Comparison of ENCODE assay signal across 18 cellular contexts in the genomic region with DNA sequence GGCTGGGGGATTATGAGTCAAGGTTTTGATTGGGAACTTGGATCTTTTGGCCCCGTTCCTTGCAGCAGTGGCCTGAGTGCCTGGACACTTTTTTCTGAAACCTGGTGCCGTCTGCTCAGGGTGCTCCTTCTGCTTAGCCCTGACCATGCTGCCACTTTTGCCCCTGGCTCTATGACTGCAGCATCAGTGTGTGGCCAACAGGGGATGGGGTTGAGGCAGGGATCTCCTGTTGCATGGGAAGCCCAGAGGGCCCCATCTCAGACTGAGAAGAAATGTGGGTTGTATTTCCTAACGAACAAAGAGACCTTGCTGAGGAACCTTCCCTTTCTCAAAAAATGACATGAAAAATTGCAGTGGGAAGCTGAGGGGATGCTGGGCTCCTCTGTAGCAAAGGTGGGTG. TPM values are rescaled to one million over a fixed set of nuclear protein-coding genes. Genes with fewer than 3 reads are reported as not detected.
DNase-seq lines count a peak whose midpoint lies in the region; ATAC-seq and TF ChIP-seq lines count a peak whose summit lies in the region.
"Had no signal": no experiment of that assay in that cellular context is flagged by ENCODE, and none has a peak within 500 bp of the region (broad histone marks: within the 10 kb centered on the region; RNA-seq: fewer than 3 reads in every experiment).

No MANE protein-coding gene starts in this region.

- no peak overlapping the region for H3K4me3 Mint-ChIP-seq in Caco-2 (ENCODE audit: unreplicated experiment)
- no peak overlapping the region for H3K4me3 Mint-ChIP-seq in H9

- H3K4ac ChIP-seq in H9 (ENCODE audit: low read depth, low read length), result no peak overlapping the region

- H3K4me1 Mint-ChIP-seq in Caco-2 (ENCODE audit: low read depth, unreplicated experiment) (no peaks in the 10 kb centered on the region), H9 (peaks cover 57 to 61% of the 10 kb centered on the region in 2 experiments)

- no peak for ATAC-seq in foreskin keratinocyte
- no peak for ATAC-seq in GM18498 (IDR thresholded peaks at IDR 0.05; ENCODE audit: unreplicated experiment)
- ATAC-seq in HG02571 (IDR thresholded peaks at IDR 0.05; ENCODE audit: unreplicated experiment), result no peak
- ATAC-seq: PC-3 had no signal

- no peak overlapping the region for H2BK120ac ChIP-seq in H9 (ENCODE audit: low read depth, low read length, poor library complexity, severe bottlenecking)

- CTCF ChIA-PET in Caco-2 (lab: Charles Lee), result interaction anchor here (1.3 kb wide), 1 partner anchor 41 kb away, joined by 3 read pairs; no protein-coding TSS in a partner anchor

- H3K56ac ChIP-seq in H9 (ENCODE audit: insufficient read length, low read depth, low read length), result no peak overlapping the region

- H4K91ac ChIP-seq in H9 (ENCODE audit: insufficient read length, low read depth, low read length), result no peak overlapping the region

- TF ChIP-seq CTCF in Caco-2 (IDR thresholded peaks at IDR 0.05; ENCODE audit: insufficient read depth in 1 of 2, low read depth in 1 of 2, low read length in 1 of 2, severe bottlenecking in 1 of 2, unreplicated experiment in 1 of 2) (peak; percentile 18 to 33), H9 (conservative IDR thresholded peaks at IDR 0.05) (peak; percentile 42; the same call in 2 of the 3 replicates), WERI-Rb-1 (IDR thresholded peaks at IDR 0.05; ENCODE audit: low read depth, low read length) (peak; percentile 44), foreskin keratinocyte (conservative IDR thresholded peaks at IDR 0.05) (peak; percentile 32)

- no peaks in the 10 kb centered on the region for H4K20me1 ChIP-seq in H9 (ENCODE audit: control insufficient read depth, insufficient read depth, insufficient read length)

- no peak overlapping the region for H3K4me2 ChIP-seq in H9 (ENCODE audit: insufficient read depth, insufficient read length, low read length)
- H3K4me2 ChIP-seq: A549 had no signal

- H3K79me1 ChIP-seq in H9 (ENCODE audit: insufficient read depth, low read depth, low read length, poor library complexity, severe bottlenecking), result no peaks in the 10 kb centered on the region

- no peaks in the 10 kb centered on the region for H3K36me3 Mint-ChIP-seq in Caco-2 (ENCODE audit: insufficient read depth, unreplicated experiment)
- H3K36me3 Mint-ChIP-seq in H9 (ENCODE audit: insufficient read depth in 1 of 3, low read depth in 3 of 3), result no peaks in the 10 kb centered on the region; a peak in 1 of 7 replicates

- H3K4me1 ChIP-seq in Caco-2 (no peaks in the 10 kb centered on the region), H9 (ENCODE audit: insufficient read depth, low read length) (peaks cover 17% of the 10 kb centered on the region), foreskin keratinocyte (no peaks in the 10 kb centered on the region)
- H3K4me1 ChIP-seq: A549, SJSA1 had no signal

- POLR2A ChIA-PET in Caco-2 (lab: Charles Lee), result no interaction called here

- H2BK20ac ChIP-seq in H9 (ENCODE audit: low read depth, low read length, poor library complexity, severe bottlenecking), result no peak overlapping the region

- H4K8ac ChIP-seq in H9 (replicated peaks; ENCODE audit: insufficient read length, low read depth, low read length), result no peak overlapping the region

- H4K5ac ChIP-seq in H9 (ENCODE audit: insufficient read length, low read depth, low read length), result no peak overlapping the region

- peaks cover 4% of the 10 kb centered on the region for H3K23me2 ChIP-seq in H9 (ENCODE audit: insufficient read length, low read depth, low read length, poor library complexity, severe bottlenecking)

- H2AFZ ChIP-seq in H9 (ENCODE audit: low read length), result no peak overlapping the region

- intact Hi-C loops in Caco-2 (cut with micrococcal nuclease; ENCODE audit: unreplicated experiment), result no loop called here

- H2AK5ac ChIP-seq in H9 (ENCODE audit: insufficient read length, low read length), result no peak overlapping the region

- H2BK12ac ChIP-seq in H9 (ENCODE audit: insufficient read length, low read depth, low read length), result no peak overlapping the region

- H3K9ac ChIP-seq in H9 (ENCODE audit: extremely low read depth, insufficient read length, low read length), result no peak overlapping the region

- no peaks in the 10 kb centered on the region for H3K36me3 ChIP-seq in Caco-2 (ENCODE audit: control insufficient read depth, insufficient read depth, low read length)
- no peaks in the 10 kb centered on the region for H3K36me3 ChIP-seq in WERI-Rb-1
- H3K36me3 ChIP-seq: SJSA1 had no signal

- H3K27ac Mint-ChIP-seq in Caco-2 (ENCODE audit: unreplicated experiment) (no peak overlapping the region), H9 (no peak overlapping the region)

- WGBS in H9 (ENCODE audit: extremely low coverage, insufficient read length, low lambda C conversion rate), result no CpG with 5 or more reads among the region's 3 CpGs

- no peak for DNase-seq in Caco-2
- DNase-seq in H9, result no peak
- DNase-seq in WERI-Rb-1, result no peak
- DNase-seq in foreskin keratinocyte, result no peak
- DNase-seq in HT-29 (ENCODE audit: low spot score), result no peak
- no peak for DNase-seq in NCI-H345 (lab: John Stamatoyannopoulos, UW)
- DNase-seq: Calu3, DMS79, Kasumi-1, NCI-H1417 treated with DMSO at 0.1 percent for 48 hours, NCI-H2029, NCI-H524, PC-3, T-helper 1 cell had no signal

- no peak overlapping the region for H3T11ph ChIP-seq in H9 (ENCODE audit: low read length)

- H2BK5ac ChIP-seq in H9 (ENCODE audit: insufficient read length, low read length), result no peak overlapping the region

- H3K27ac ChIP-seq in H9 (ENCODE audit: insufficient read length, low read depth, low read length) (no peak overlapping the region), WERI-Rb-1 (no peak overlapping the region), foreskin keratinocyte (no peak overlapping the region)
- H3K27ac ChIP-seq: A549, SJSA1 had no signal

- H3K23ac ChIP-seq in H9 (ENCODE audit: insufficient read length, low read depth, low read length), result no peak overlapping the region

- H3K9me3 ChIP-seq in Caco-2 (no peaks in the 10 kb centered on the region), H9 (ENCODE audit: control insufficient read depth, low read depth, low read length) (no peaks in the 10 kb centered on the region), WERI-Rb-1 (ENCODE audit: severe bottlenecking) (no peaks in the 10 kb centered on the region)
- H3K9me3 ChIP-seq: A549, SJSA1 had no signal

- H3K9me3 Mint-ChIP-seq in Caco-2 (ENCODE audit: unreplicated experiment), result no peaks in the 10 kb centered on the region
- no peaks in the 10 kb centered on the region for H3K9me3 Mint-ChIP-seq in H9

- H3K14ac ChIP-seq in H9 (ENCODE audit: insufficient read depth, low read length), result no peak overlapping the region

- no peak overlapping the region for H3K18ac ChIP-seq in H9 (ENCODE audit: insufficient read length, low read depth, low read length)

- H3K27me3 Mint-ChIP-seq in Caco-2 (ENCODE audit: insufficient read depth, unreplicated experiment) (peaks cover 50% of the 10 kb centered on the region), H9 (ENCODE audit: low read depth) (peaks cover 41% of the 10 kb centered on the region)

- H2BK15ac ChIP-seq in H9 (ENCODE audit: low read depth, low read length), result no peak overlapping the region

- no peak overlapping the region for H3K4me3 ChIP-seq in Caco-2 (ENCODE audit: low read depth, low read length)
- no peak overlapping the region for H3K4me3 ChIP-seq in WERI-Rb-1 (ENCODE audit: low read depth, low read length)
- H3K4me3 ChIP-seq: A549, SJSA1 had no signal

- no peaks in the 10 kb centered on the region for H3K79me2 ChIP-seq in H9 (ENCODE audit: insufficient read depth, low read length)

- peaks cover 2% of the 10 kb centered on the region for H3K27me3 ChIP-seq in Caco-2 (replicated peaks; ENCODE audit: control insufficient read depth, insufficient read depth, low read length)
- no peaks in the 10 kb centered on the region; the same call in 1 of the 2 replicates for H3K27me3 ChIP-seq in H9 (ENCODE audit: insufficient read depth, low read length)
- no peaks in the 10 kb centered on the region for H3K27me3 ChIP-seq in WERI-Rb-1 (ENCODE audit: insufficient read depth, low read depth, severe bottlenecking)
- H3K27me3 ChIP-seq in foreskin keratinocyte, result peaks cover 66% of the 10 kb centered on the region
- H3K27me3 ChIP-seq: SJSA1 had no signal

- no TSS peak for BruUV-seq in Caco-2 (replicated peaks; lab: Mats Ljungman, UMichigan)

RNA-seq across cellular contexts. Expression of a gene that starts 18.7 kb away (rescaled TPM):
- not detected in 2 replicates for total RNA-seq in Caco-2 (2022)
- total RNA-seq in H9 (2021), result 1.1 and 1.3 TPM in 2 replicates
- total RNA-seq in foreskin keratinocyte, result 0.21 and 0.58 TPM in 2 replicates
- 0.17 and 0.27 TPM in 2 replicates for polyA plus RNA-seq in foreskin keratinocyte
- total RNA-seq in HT-29 (2014; rRNA removed; shearing (Covaris generic)), result 0.28 and 0.86 TPM in 2 replicates
- total RNA-seq: SJSA1 had no signal
- polyA plus RNA-seq: A549 had no signal

RNA-seq across cellular contexts. Expression of a gene that starts 47.8 kb away (rescaled TPM):
- total RNA-seq in Caco-2 (2022) (30.3 and 31.3 TPM in 2 replicates), H9 (2021) (1.1 and 1.6 TPM in 2 replicates), foreskin keratinocyte (17.3 and 20.0 TPM in 2 replicates)
- 23.0 and 24.2 TPM in 2 replicates for polyA plus RNA-seq in foreskin keratinocyte
- total RNA-seq in HT-29 (2014; rRNA removed; shearing (Covaris generic)), result 68.5 and 87.3 TPM in 2 replicates
